Comparison of ENCODE assay signal across 14 cellular contexts in genomic region chr9:124271660-124272059, GRCh38. TPM values are rescaled to one million over a fixed set of nuclear protein-coding genes. Genes with fewer than 3 reads are reported as not detected.
DNase-seq lines count a peak whose midpoint lies in the region; ATAC-seq, FAIRE-seq and TF ChIP-seq lines count a peak whose summit lies in the region.
"Had no signal": no experiment of that assay in that cellular context is flagged by ENCODE, and none has a peak within 500 bp of the region (broad histone marks: within the 10 kb centered on the region; RNA-seq: fewer than 3 reads in every experiment).

No MANE protein-coding gene starts in this region.

- WGBS in right lobe of liver (ENCODE audit: insufficient coverage, low coverage, low lambda C conversion rate, missing lambda C conversion rate): 13% methylated on average over 3 of the region's 7 CpGs

- CTCF ChIA-PET in activated CD4-positive, alpha-beta memory T cell treated with anti-CD3 and anti-CD28 coated beads, Interleukin-2, amount 10 ng/mL, durations not matched to agents 7 days and 5 days (lab: Charles Lee): no interaction called here

- H3K27ac ChIP-seq in astrocyte (ENCODE audit: low read depth, low read length) (no peak overlapping the region), right lobe of liver (peak overlapping the region in 2 of 3 donors; percentile 37 to 67)

- no peak for FAIRE-seq in astrocyte (lab: Jason Lieb, UNC)
- FAIRE-seq: colon, K562 had no signal

- no peaks in the 10 kb centered on the region for H3K9me3 Mint-ChIP-seq in astrocyte (ENCODE audit: unreplicated experiment)
- no peaks in the 10 kb centered on the region for H3K9me3 Mint-ChIP-seq in stimulated activated naive B cell treated with anti-CD40 and anti-IgM and Interleukin-4, amounts not matched to agents 10 μg/mL and 1 μg/mL and 100 μg/mL, for 72 hours
- no peaks in the 10 kb centered on the region for H3K9me3 Mint-ChIP-seq in activated CD4-positive, alpha-beta memory T cell treated with anti-CD3 and anti-CD28 coated beads, Interleukin-2, amount 10 ng/mL, durations not matched to agents 7 days and 5 days
- H3K9me3 Mint-ChIP-seq: CD8-positive, alpha-beta memory T cell had no signal

- peaks cover 100% of the 10 kb centered on the region for H3K79me2 ChIP-seq in astrocyte (ENCODE audit: insufficient read depth, low read length)

- TF ChIP-seq CTCF in astrocyte (IDR thresholded peaks at IDR 0.05; ENCODE audit: insufficient read depth, low read depth, low read length): no peak
- no peak for TF ChIP-seq CTCF in right lobe of liver (IDR thresholded peaks at IDR 0.05)

- DNase-seq in NCI-H2029 (lab: John Stamatoyannopoulos, UW): peak; percentile 81
- DNase-seq in astrocyte (ENCODE audit: low read depth): no peak
- no peak for DNase-seq in right lobe of liver
- DNase-seq in stimulated activated naive B cell treated with anti-CD40 and anti-IgM and Interleukin-4, amounts not matched to agents 10 μg/mL and 1 μg/mL and 100 μg/mL, for 72 hours: no peak
- DNase-seq in NCI-H1436 (lab: John Stamatoyannopoulos, UW): no peak
- no peak for DNase-seq in activated CD4-positive, alpha-beta memory T cell treated with anti-CD3 and anti-CD28 coated beads, Interleukin-2, amount 10 ng/mL, durations not matched to agents 7 days and 5 days
- DNase-seq: CD8-positive, alpha-beta memory T cell; NCI-H2081 treated with DMSO at 0.1 percent for 48 hours; occipital lobe; stimulated activated naive CD8-positive, alpha-beta T cell treated with anti-CD3 and anti-CD28 coated beads, Interleukin-15, Interleukin-2, amounts not matched to agents 100 U/mL and 50 U/mL, for 24 hours had no signal

- peaks cover 33% of the 10 kb centered on the region for H3K4me1 Mint-ChIP-seq in astrocyte (ENCODE audit: low read depth, unreplicated experiment)
- peaks cover 49 to 82% of the 10 kb centered on the region in 2 donors for H3K4me1 Mint-ChIP-seq in stimulated activated naive B cell treated with anti-CD40 and anti-IgM and Interleukin-4, amounts not matched to agents 10 μg/mL and 1 μg/mL and 100 μg/mL, for 72 hours
- H3K4me1 Mint-ChIP-seq in activated CD4-positive, alpha-beta memory T cell treated with anti-CD3 and anti-CD28 coated beads, Interleukin-2, amount 10 ng/mL, durations not matched to agents 7 days and 5 days: peaks cover 12% of the 10 kb centered on the region

- H3K4me2 ChIP-seq in astrocyte (ENCODE audit: low read length): no peak overlapping the region

- POLR2A ChIA-PET in activated CD4-positive, alpha-beta memory T cell treated with anti-CD3 and anti-CD28 coated beads, Interleukin-2, amount 10 ng/mL, durations not matched to agents 7 days and 5 days (lab: Charles Lee): interaction anchor here (1.1 kb wide), 1 partner anchor 15 kb away, joined by 3 read pairs; no protein-coding TSS in a partner anchor

- no peak overlapping the region for H3K4me3 Mint-ChIP-seq in astrocyte (ENCODE audit: unreplicated experiment)
- no peak overlapping the region for H3K4me3 Mint-ChIP-seq in stimulated activated naive B cell treated with anti-CD40 and anti-IgM and Interleukin-4, amounts not matched to agents 10 μg/mL and 1 μg/mL and 100 μg/mL, for 72 hours
- H3K4me3 Mint-ChIP-seq in activated CD4-positive, alpha-beta memory T cell treated with anti-CD3 and anti-CD28 coated beads, Interleukin-2, amount 10 ng/mL, durations not matched to agents 7 days and 5 days: no peak overlapping the region
- H3K4me3 Mint-ChIP-seq: activated naive CD8-positive, alpha-beta T cell; CD8-positive, alpha-beta memory T cell had no signal

- peaks cover 50% of the 10 kb centered on the region for H3K4me1 ChIP-seq in astrocyte (ENCODE audit: insufficient read depth, low read length)
- H3K4me1 ChIP-seq in right lobe of liver: peaks cover 0 to 53% (median 25%) of the 10 kb centered on the region in 4 donors

- H3K9ac ChIP-seq in astrocyte (ENCODE audit: low read length): peak overlapping the region; percentile 6

- no peak for TF ChIP-seq POLR2A in right lobe of liver (IDR thresholded peaks at IDR 0.05)

- no peaks in the 10 kb centered on the region for H3K27me3 Mint-ChIP-seq in astrocyte (ENCODE audit: low read depth, unreplicated experiment)
- no peaks in the 10 kb centered on the region for H3K27me3 Mint-ChIP-seq in stimulated activated naive B cell treated with anti-CD40 and anti-IgM and Interleukin-4, amounts not matched to agents 10 μg/mL and 1 μg/mL and 100 μg/mL, for 72 hours
- no peaks in the 10 kb centered on the region for H3K27me3 Mint-ChIP-seq in activated CD4-positive, alpha-beta memory T cell treated with anti-CD3 and anti-CD28 coated beads, Interleukin-2, amount 10 ng/mL, durations not matched to agents 7 days and 5 days
- H3K27me3 Mint-ChIP-seq: CD8-positive, alpha-beta memory T cell had no signal

- peaks cover 17% of the 10 kb centered on the region for H3K36me3 Mint-ChIP-seq in astrocyte (ENCODE audit: low read depth, unreplicated experiment)
- peaks cover 19 to 50% of the 10 kb centered on the region in 2 donors for H3K36me3 Mint-ChIP-seq in stimulated activated naive B cell treated with anti-CD40 and anti-IgM and Interleukin-4, amounts not matched to agents 10 μg/mL and 1 μg/mL and 100 μg/mL, for 72 hours
- no peaks in the 10 kb centered on the region for H3K36me3 Mint-ChIP-seq in activated CD4-positive, alpha-beta memory T cell treated with anti-CD3 and anti-CD28 coated beads, Interleukin-2, amount 10 ng/mL, durations not matched to agents 7 days and 5 days (ENCODE audit: low read depth)
- H3K36me3 Mint-ChIP-seq: activated naive CD8-positive, alpha-beta T cell had no signal

- peaks cover 97% of the 10 kb centered on the region for H4K20me1 ChIP-seq in astrocyte (ENCODE audit: insufficient read depth, low read length)

- H3K36me3 ChIP-seq in astrocyte (ENCODE audit: insufficient read depth, low read length) (peaks cover 4% of the 10 kb centered on the region), right lobe of liver (no peaks in the 10 kb centered on the region)

- intact Hi-C loops in right lobe of liver (cut with DNase I): loop anchor here (10.0 kb wide), 1 partner anchor 47 kb away; no protein-coding TSS in a partner anchor

- H3K4me3 ChIP-seq in astrocyte (ENCODE audit: insufficient read depth, low read depth, low read length) (no peak overlapping the region), right lobe of liver (no peak overlapping the region)
- H3K4me3 ChIP-seq: K562 had no signal

- ATAC-seq in right lobe of liver: peak in 2 of 4 donors; percentile 4 to 26
- ATAC-seq in stimulated activated naive B cell treated with anti-CD40 and anti-IgM and Interleukin-4, amounts not matched to agents 10 μg/mL and 1 μg/mL and 100 μg/mL, for 72 hours (replicated peaks): no peak
- no peak for ATAC-seq in esophagus mucosa
- ATAC-seq: K562; stimulated activated naive CD8-positive, alpha-beta T cell treated with anti-CD3 and anti-CD28 coated beads, Interleukin-15, Interleukin-2, amounts not matched to agents 100 U/mL and 50 U/mL, for 24 hours had no signal

- no peak overlapping the region for H2AFZ ChIP-seq in astrocyte (ENCODE audit: low read depth, low read length)

- H3K9me3 ChIP-seq in astrocyte (ENCODE audit: insufficient read depth, low read depth, low read length) (no peaks in the 10 kb centered on the region), right lobe of liver (no peaks in the 10 kb centered on the region)

- H3K27me3 ChIP-seq in astrocyte (ENCODE audit: insufficient read depth, low read length) (no peaks in the 10 kb centered on the region), right lobe of liver (no peaks in the 10 kb centered on the region)

- no peak overlapping the region for H3K27ac Mint-ChIP-seq in astrocyte (ENCODE audit: unreplicated experiment)
- H3K27ac Mint-ChIP-seq in stimulated activated naive B cell treated with anti-CD40 and anti-IgM and Interleukin-4, amounts not matched to agents 10 μg/mL and 1 μg/mL and 100 μg/mL, for 72 hours: peak overlapping the region; percentile 31
- H3K27ac Mint-ChIP-seq in activated CD4-positive, alpha-beta memory T cell treated with anti-CD3 and anti-CD28 coated beads, Interleukin-2, amount 10 ng/mL, durations not matched to agents 7 days and 5 days: no peak overlapping the region
- H3K27ac Mint-ChIP-seq: activated naive CD8-positive, alpha-beta T cell had no signal

RNA-seq across cellular contexts. Expression of gene NEK6, which starts 13.9 kb away (rescaled TPM):
- total RNA-seq in astrocyte (55.7 and 76.8 TPM in 2 replicates), right lobe of liver (100 to 1,000 TPM in 1 of 6 experiments, 10 to 100 TPM in 5; 61.6 to 128 (median 67.5) TPM), esophagus mucosa (11.0 TPM)
- 10 to 100 TPM; 16.9 to 18.9 TPM for total RNA-seq in activated CD4-positive, alpha-beta memory T cell treated with anti-CD3 and anti-CD28 coated beads, Interleukin-2, amount 10 ng/mL, durations not matched to agents 7 days and 5 days
